In the genomic region with DNA sequence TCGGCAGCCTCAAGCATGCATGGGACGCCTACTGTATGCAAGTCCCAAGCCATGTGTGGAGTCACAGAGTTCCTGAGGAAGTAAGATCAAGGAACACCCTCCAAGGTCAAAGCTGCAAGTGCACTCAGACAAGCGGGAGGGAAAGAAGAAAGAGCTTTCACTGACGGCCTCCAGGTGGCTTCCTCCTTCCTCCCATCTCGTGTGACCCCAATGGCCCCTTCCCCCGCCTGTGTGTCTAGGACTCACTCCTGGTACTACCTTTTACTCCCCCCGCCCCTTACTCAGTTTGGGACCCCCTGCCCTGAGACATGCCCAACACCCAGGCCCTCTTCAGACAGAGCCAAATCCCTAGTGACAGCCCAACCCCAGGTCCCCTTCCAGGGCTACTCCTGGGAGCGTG, we compare ENCODE assay signal across 25 cellular contexts. TPM values are rescaled to one million over a fixed set of nuclear protein-coding genes. Genes with fewer than 3 reads are reported as not detected.
DNase-seq lines count a peak whose midpoint lies in the region; ATAC-seq and TF ChIP-seq lines count a peak whose summit lies in the region.
"Had no signal": no experiment of that assay in that cellular context is flagged by ENCODE, and none has a peak within 500 bp of the region (broad histone marks: within the 10 kb centered on the region; RNA-seq: fewer than 3 reads in every experiment).

No MANE protein-coding gene starts in this region.

- H3K9me3 ChIP-seq in BLaER1 = no peaks in the 10 kb centered on the region
- no peaks in the 10 kb centered on the region for H3K9me3 ChIP-seq in OCI-LY3 (ENCODE audit: insufficient read depth, low read length)
- H3K9me3 ChIP-seq: mucosa of descending colon, sigmoid colon had no signal

- peaks cover 60% of the 10 kb centered on the region for H3K79me2 ChIP-seq in OCI-LY3 (ENCODE audit: low read length)

- H3K27ac Mint-ChIP-seq in glutamatergic neuron (ENCODE audit: unreplicated experiment) (no peak overlapping the region), HFFc6 (no peak overlapping the region)
- no peak overlapping the region for H3K27ac Mint-ChIP-seq in activated CD8-positive, alpha-beta memory T cell treated with anti-CD3 and anti-CD28 coated beads, Interleukin-2, amount 10 ng/mL, durations not matched to agents 7 days and 5 days
- H3K27ac Mint-ChIP-seq: activated B cell treated with CpG ODN at 0.5 μM for 24 hours; activated CD4-positive, alpha-beta memory T cell treated with anti-CD3 and anti-CD28 coated beads for 36 hours; activated naive CD4-positive, alpha-beta T cell treated with anti-CD3 and anti-CD28 coated beads for 36 hours; T-helper 2 cell treated with Interferon-gamma antibody and Interleukin-4, amounts not matched to agents 5 μg/mL and 100 μg/mL, for 36 hours; type B pancreatic cell had no signal

- H3K4me3 ChIP-seq in BLaER1 (no peak overlapping the region), OCI-LY3 (ENCODE audit: low read length) (no peak overlapping the region)
- H3K4me3 ChIP-seq: left ventricle myocardium inferior, MG63, mucosa of descending colon, sigmoid colon had no signal

- peak; percentile 33 for DNase-seq in glutamatergic neuron
- no peak for DNase-seq in activated CD8-positive, alpha-beta memory T cell treated with anti-CD3 and anti-CD28 coated beads, Interleukin-2, amount 10 ng/mL, durations not matched to agents 7 days and 5 days
- DNase-seq in GM10248 (ENCODE audit: extremely low spot score) = no peak
- no peak for DNase-seq in HFFc6
- DNase-seq in stimulated activated naive CD4-positive, alpha-beta T cell treated with Interleukin-2 at 50 U/mL for 16 hours (lab: John Stamatoyannopoulos, UW) = no peak
- DNase-seq: activated B cell treated with CpG ODN at 0.5 μM for 24 hours; activated CD4-positive, alpha-beta memory T cell treated with anti-CD3 and anti-CD28 coated beads for 36 hours; activated naive CD4-positive, alpha-beta T cell treated with anti-CD3 and anti-CD28 coated beads for 36 hours; activated T-cell treated with anti-CD3 and anti-CD28 coated beads, Interleukin-2, amount 50 U/mL, for 1 hour; cerebellar nuclear complex; EL; foreskin fibroblast; left ventricle myocardium inferior; MG63; mucosa of descending colon; NCI-H526; sigmoid colon had no signal

- peaks cover 4% of the 10 kb centered on the region for H3K36me3 Mint-ChIP-seq in glutamatergic neuron (ENCODE audit: unreplicated experiment)
- H3K36me3 Mint-ChIP-seq in activated CD8-positive, alpha-beta memory T cell treated with anti-CD3 and anti-CD28 coated beads, Interleukin-2, amount 10 ng/mL, durations not matched to agents 7 days and 5 days = peaks cover 64% of the 10 kb centered on the region
- H3K36me3 Mint-ChIP-seq in HFFc6 (ENCODE audit: low read depth) = peaks cover 10% of the 10 kb centered on the region

- H3K4me2 ChIP-seq in BLaER1 (peak overlapping the region; percentile 44), OCI-LY3 (ENCODE audit: low read length) (no peak overlapping the region)

- H2AFZ ChIP-seq in OCI-LY3 (ENCODE audit: low read depth, low read length) = no peak overlapping the region

- CTCF ChIA-PET in activated CD8-positive, alpha-beta memory T cell treated with anti-CD3 and anti-CD28 coated beads, Interleukin-2, amount 10 ng/mL, durations not matched to agents 7 days and 5 days (lab: Charles Lee) = interaction anchor here (0.6 to 2.8 kb wide), 5 partner anchors 56 to 291 kb away, joined by 3 to 11 read pairs (median 10); no protein-coding TSS in a partner anchor
- CTCF ChIA-PET in GM10248 (lab: Yijun Ruan, JAX) = interaction anchor here (0.6 to 2.1 kb wide), 4 partner anchors 113 to 214 kb away, joined by 3 to 18 read pairs (median 6); a partner anchor contains a TSS

- H3K4me1 ChIP-seq in BLaER1 (peaks cover 62% of the 10 kb centered on the region), OCI-LY3 (ENCODE audit: low read length) (peaks cover 31% of the 10 kb centered on the region)

- 0 out of 2 replicates have a peak, but pooled peaks have one; percentile 4 for TF ChIP-seq CTCF in GM12874 (IDR thresholded peaks at IDR 0.05; ENCODE audit: insufficient read depth, low read depth, low read length)
- peak; percentile 15; the same call in 1 of the 2 replicates for TF ChIP-seq CTCF in OCI-LY3 (IDR thresholded peaks at IDR 0.05; ENCODE audit: low read depth, low read length)
- no peak for TF ChIP-seq CTCF in glutamatergic neuron (IDR thresholded peaks at IDR 0.05; ENCODE audit: partially characterized antibody, unreplicated experiment)
- TF ChIP-seq CTCF in GM10248 (IDR thresholded peaks at IDR 0.05; ENCODE audit: control extremely low read depth, extremely low read depth, low read depth, missing control alignments) = no peak
- TF ChIP-seq CTCF in HFFc6 (IDR thresholded peaks at IDR 0.05) = no peak

- H3K27me3 ChIP-seq in BLaER1 (no peaks in the 10 kb centered on the region), OCI-LY3 (ENCODE audit: low read depth, low read length) (no peaks in the 10 kb centered on the region)
- H3K27me3 ChIP-seq: MG63, sigmoid colon had no signal

- H4K20me1 ChIP-seq in BLaER1 = peaks cover 3% of the 10 kb centered on the region; the same call in 1 of the 2 replicates
- H4K20me1 ChIP-seq in OCI-LY3 (ENCODE audit: insufficient read depth, low read length) = peaks cover 30% of the 10 kb centered on the region

- H3K36me3 ChIP-seq in BLaER1 = peaks cover 77% of the 10 kb centered on the region
- peaks cover 52% of the 10 kb centered on the region for H3K36me3 ChIP-seq in OCI-LY3 (replicated peaks; ENCODE audit: low read depth, low read length)

- POLR2A ChIA-PET in GM10248 (lab: Yijun Ruan, JAX) = no interaction called here

- no peak for ATAC-seq in activated CD8-positive, alpha-beta memory T cell treated with anti-CD3 and anti-CD28 coated beads, Interleukin-2, amount 10 ng/mL, durations not matched to agents 7 days and 5 days
- ATAC-seq: mucosa of descending colon, SK-N-SH treated with all-trans-retinoic acid at 6 μM for 48 hours had no signal

- H3K27me3 Mint-ChIP-seq in glutamatergic neuron (ENCODE audit: unreplicated experiment) (peaks cover 7% of the 10 kb centered on the region), HFFc6 (ENCODE audit: insufficient read depth) (peaks cover 1% of the 10 kb centered on the region; the same call in 1 of the 2 replicates)
- no peaks in the 10 kb centered on the region for H3K27me3 Mint-ChIP-seq in activated CD8-positive, alpha-beta memory T cell treated with anti-CD3 and anti-CD28 coated beads, Interleukin-2, amount 10 ng/mL, durations not matched to agents 7 days and 5 days
- H3K27me3 Mint-ChIP-seq: activated B cell treated with CpG ODN at 0.5 μM for 24 hours; activated CD4-positive, alpha-beta memory T cell treated with anti-CD3 and anti-CD28 coated beads for 36 hours; progenitor cell of endocrine pancreas; type B pancreatic cell had no signal

- peaks cover 22% of the 10 kb centered on the region for H3K4me1 Mint-ChIP-seq in glutamatergic neuron (ENCODE audit: low read depth, unreplicated experiment)
- peaks cover 46% of the 10 kb centered on the region for H3K4me1 Mint-ChIP-seq in activated CD8-positive, alpha-beta memory T cell treated with anti-CD3 and anti-CD28 coated beads, Interleukin-2, amount 10 ng/mL, durations not matched to agents 7 days and 5 days
- H3K4me1 Mint-ChIP-seq in HFFc6 (ENCODE audit: low read depth) = peaks cover 18% of the 10 kb centered on the region

- H3K27ac ChIP-seq in BLaER1 = peak overlapping the region; percentile 24; the same call in 1 of the 2 replicates
- no peak overlapping the region for H3K27ac ChIP-seq in OCI-LY3 (ENCODE audit: low read length)
- H3K27ac ChIP-seq: epithelial cell of prostate, left ventricle myocardium inferior, sigmoid colon had no signal

- peaks cover 3% of the 10 kb centered on the region for H3K9me3 Mint-ChIP-seq in glutamatergic neuron (ENCODE audit: unreplicated experiment)
- H3K9me3 Mint-ChIP-seq in activated CD8-positive, alpha-beta memory T cell treated with anti-CD3 and anti-CD28 coated beads, Interleukin-2, amount 10 ng/mL, durations not matched to agents 7 days and 5 days (ENCODE audit: low read depth) = no peaks in the 10 kb centered on the region
- no peaks in the 10 kb centered on the region for H3K9me3 Mint-ChIP-seq in HFFc6
- H3K9me3 Mint-ChIP-seq: activated B cell treated with CpG ODN at 0.5 μM for 24 hours; activated CD4-positive, alpha-beta memory T cell treated with anti-CD3 and anti-CD28 coated beads for 36 hours; activated naive CD4-positive, alpha-beta T cell treated with anti-CD3 and anti-CD28 coated beads for 36 hours; type B pancreatic cell had no signal

- 0 out of 2 replicates have a peak overlapping the region, but pooled peaks have one; percentile 44 for H3K9ac ChIP-seq in BLaER1
- H3K9ac ChIP-seq in OCI-LY3 (ENCODE audit: low read length) = no peak overlapping the region

- H3K4me3 Mint-ChIP-seq in glutamatergic neuron (ENCODE audit: unreplicated experiment) = no peak overlapping the region
- no peak overlapping the region for H3K4me3 Mint-ChIP-seq in activated CD8-positive, alpha-beta memory T cell treated with anti-CD3 and anti-CD28 coated beads, Interleukin-2, amount 10 ng/mL, durations not matched to agents 7 days and 5 days
- no peak overlapping the region for H3K4me3 Mint-ChIP-seq in HFFc6
- H3K4me3 Mint-ChIP-seq: activated B cell treated with CpG ODN at 0.5 μM for 24 hours; activated CD4-positive, alpha-beta memory T cell treated with anti-CD3 and anti-CD28 coated beads for 36 hours; activated naive CD4-positive, alpha-beta T cell treated with anti-CD3 and anti-CD28 coated beads for 36 hours; T-helper 2 cell treated with Interferon-gamma antibody and Interleukin-4, amounts not matched to agents 5 μg/mL and 100 μg/mL, for 36 hours; type B pancreatic cell had no signal

RNA-seq across cellular contexts. Expression of a gene that starts 6.0 kb away (rescaled TPM):
- 9.1 TPM for total RNA-seq in glutamatergic neuron (ENCODE audit: unreplicated experiment)
- 10 to 100 TPM; 62.1 to 73.0 TPM for total RNA-seq in activated CD8-positive, alpha-beta memory T cell treated with anti-CD3 and anti-CD28 coated beads, Interleukin-2, amount 10 ng/mL, durations not matched to agents 7 days and 5 days
- 10 to 100 TPM in 5 of 6 experiments, 1 to 10 TPM in 1; 7.6 to 13.2 (median 12.2) TPM for total RNA-seq in HFFc6 (2021; fragmentation: NEBNext Ultra II Directional; extraction: Animal tissue kit (Norgen Biotek cat#: 25700))

RNA-seq across cellular contexts. Expression of a gene that starts 6.3 kb away (rescaled TPM):
- 237 TPM for total RNA-seq in glutamatergic neuron (ENCODE audit: unreplicated experiment)
- 100 to 1,000 TPM; 280 to 356 TPM for total RNA-seq in activated CD8-positive, alpha-beta memory T cell treated with anti-CD3 and anti-CD28 coated beads, Interleukin-2, amount 10 ng/mL, durations not matched to agents 7 days and 5 days
- 10 to 100 TPM; 81.2 to 89.0 (median 83.4) TPM for total RNA-seq in HFFc6 (2021; fragmentation: NEBNext Ultra II Directional; extraction: Animal tissue kit (Norgen Biotek cat#: 25700))

RNA-seq across cellular contexts. Expression of a gene that starts 42.6 kb away (rescaled TPM):
- 15.4 TPM for total RNA-seq in glutamatergic neuron (ENCODE audit: unreplicated experiment)
- total RNA-seq in activated CD8-positive, alpha-beta memory T cell treated with anti-CD3 and anti-CD28 coated beads, Interleukin-2, amount 10 ng/mL, durations not matched to agents 7 days and 5 days = 1 to 10 TPM in 1 of 2 experiments, under 1 TPM in 1; 0.21 to 1.3 TPM
- total RNA-seq in HFFc6 (2021; fragmentation: NEBNext Ultra II Directional; extraction: Animal tissue kit (Norgen Biotek cat#: 25700)) = under 1 TPM in 5 of 6 experiments, not detected in 1; 0.11 to 0.20 (median 0.14) TPM

Comparison
In these comparisons a context has a peak if more than half of its experiments do, and no peak if none do; other contexts are left out.
1. CTCF ChIP-seq: peak in GM12874 (single experiment) and OCI-LY3 (single experiment); none in glutamatergic neuron (single experiment), GM10248 (single experiment) and HFFc6 (single experiment).